ENCODE assay signal across 16 cellular contexts in the genomic region with DNA sequence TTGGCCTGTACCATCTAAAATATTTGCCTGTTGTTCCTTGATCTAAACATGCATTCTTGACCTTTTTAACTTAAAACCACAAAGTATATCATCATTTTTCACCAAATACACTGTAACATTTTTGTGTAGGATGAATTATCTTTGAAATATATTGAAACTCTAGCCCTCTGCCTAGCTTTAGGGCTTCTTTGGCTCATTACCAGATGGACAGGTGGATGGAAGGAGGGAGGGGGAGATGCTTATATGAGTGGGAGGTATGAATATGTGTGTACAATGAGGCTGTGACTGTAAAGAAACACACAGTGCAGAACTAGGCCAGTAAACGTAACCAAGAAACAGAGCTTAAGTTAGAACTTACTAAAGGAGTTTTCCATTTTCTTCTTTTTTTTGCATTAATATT.
"Had no signal": no experiment of that assay in that cellular context is flagged by ENCODE, and none has a peak within 500 bp of the region (broad histone marks: within the 10 kb centered on the region; RNA-seq: fewer than 3 reads in every experiment).

No MANE protein-coding gene starts in this region.

- H3K27me3 ChIP-seq: colonic mucosa, esophagus muscularis mucosa, thyroid gland had no signal

- H3K4me1 ChIP-seq: colonic mucosa had no signal

- ATAC-seq: activated CD8-positive, alpha-beta T cell treated with anti-CD3 and anti-CD28 coated beads, Interleukin-2, amount 10 ng/mL, durations not matched to agents 7 days and 5 days; left ventricle myocardium superior; natural killer cell; stimulated activated memory B cell treated with anti-CD40 and anti-IgM and Interleukin-4, amounts not matched to agents 10 μg/mL and 1 μg/mL and 100 μg/mL, for 72 hours had no signal

- H3K27ac ChIP-seq: colonic mucosa, esophagus muscularis mucosa, neutrophil, thyroid gland had no signal

- DNase-seq: activated B cell treated with CpG ODN at 0.5 μM for 24 hours; activated CD4-positive, alpha-beta T cell treated with anti-CD3 and anti-CD28 coated beads, Interleukin-2, amount 10 ng/mL, durations not matched to agents 24 days and 14 days; activated CD8-positive, alpha-beta memory T cell treated with anti-CD3 and anti-CD28 coated beads, Interleukin-2, amount 50 U/mL, for 4 hours; activated CD8-positive, alpha-beta T cell treated with anti-CD3 and anti-CD28 coated beads, Interleukin-2, amount 10 ng/mL, durations not matched to agents 7 days and 5 days; activated effector memory CD4-positive, alpha-beta T cell treated with anti-CD3 and anti-CD28 coated beads, Interleukin-2, amount 50 U/mL, for 16 hours; activated T-cell treated with anti-CD3 and anti-CD28 coated beads, Interleukin-2, amount 50 U/mL, for 48 hours; central memory CD4-positive, alpha-beta T cell; colonic mucosa; hypothalamus; left ventricle myocardium superior; natural killer cell; stimulated activated CD4-positive, alpha-beta T cell treated with anti-CD3 and anti-CD28 coated beads, Interleukin-2, amount 100 ng/mL, for 48 hours; thyroid gland had no signal
